ENCODE assay signal across 29 cellular contexts in the genomic region with DNA sequence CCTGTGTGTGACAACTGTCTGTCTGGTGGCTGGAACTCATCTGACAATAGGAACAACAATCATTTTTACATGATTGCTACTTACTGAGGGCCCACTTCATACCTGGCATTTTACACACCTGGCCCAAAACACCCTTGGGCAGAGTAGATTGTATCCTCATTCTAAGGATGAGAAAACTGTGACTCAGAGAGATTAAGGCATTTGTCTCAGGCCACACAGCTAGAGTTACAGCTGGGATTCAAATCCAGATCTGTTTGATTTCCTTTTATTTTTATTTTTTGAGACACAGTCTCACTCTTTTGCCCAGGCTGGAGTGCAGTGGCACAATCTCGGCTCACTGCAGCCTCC.
"Had no signal": no experiment of that assay in that cellular context is flagged by ENCODE, and none has a peak within 500 bp of the region (broad histone marks: within the 10 kb centered on the region; RNA-seq: fewer than 3 reads in every experiment).

No MANE protein-coding gene starts in this region.

- H3K4me3 Mint-ChIP-seq: naive thymus-derived CD4-positive, alpha-beta T cell; natural killer cell; nephron; neural progenitor cell; stimulated activated effector memory CD8-positive, alpha-beta T cell treated with anti-CD3 and anti-CD28 coated beads, Interleukin-12 subunit alpha, Interleukin-12 subunit beta, amount 100 ng/mL, for 72 hours; stimulated activated naive B cell treated with anti-CD40 and anti-IgM and Interleukin-4, amounts not matched to agents 10 μg/mL and 1 μg/mL and 100 μg/mL, for 72 hours; stimulated activated naive CD8-positive, alpha-beta T cell treated with anti-CD3 and anti-CD28 coated beads, Interleukin-15, Interleukin-2, amounts not matched to agents 100 ng/mL and 50 ng/mL, for 24 hours; type B pancreatic cell had no signal

- H3K9ac ChIP-seq: neural progenitor cell, parathyroid adenoma had no signal

- H3K36me3 ChIP-seq: neural progenitor cell, ovary, right lobe of liver, sigmoid colon, stomach, thoracic aorta, thyroid gland, tibial nerve, upper lobe of right lung, uterus had no signal

- H3K9me3 Mint-ChIP-seq: nephron; neural progenitor cell; stimulated activated effector memory CD8-positive, alpha-beta T cell treated with anti-CD3 and anti-CD28 coated beads, Interleukin-12 subunit alpha, Interleukin-12 subunit beta, amount 100 ng/mL, for 72 hours; stimulated activated naive B cell treated with anti-CD40 and anti-IgM and Interleukin-4, amounts not matched to agents 10 μg/mL and 1 μg/mL and 100 μg/mL, for 72 hours; stimulated activated naive CD8-positive, alpha-beta T cell treated with anti-CD3 and anti-CD28 coated beads, Interleukin-15, Interleukin-2, amounts not matched to agents 100 ng/mL and 50 ng/mL, for 24 hours had no signal

- H3K27me3 ChIP-seq: neural progenitor cell, ovary, right lobe of liver, sigmoid colon, stomach, thyroid gland, tibial nerve, upper lobe of right lung, uterus had no signal

- H3K27ac Mint-ChIP-seq: natural killer cell; nephron; neural progenitor cell; progenitor cell of endocrine pancreas; stimulated activated effector memory CD8-positive, alpha-beta T cell treated with anti-CD3 and anti-CD28 coated beads, Interleukin-12 subunit alpha, Interleukin-12 subunit beta, amount 100 ng/mL, for 72 hours; stimulated activated naive B cell treated with anti-CD40 and anti-IgM and Interleukin-4, amounts not matched to agents 10 μg/mL and 1 μg/mL and 100 μg/mL, for 72 hours; stimulated activated naive CD8-positive, alpha-beta T cell treated with anti-CD3 and anti-CD28 coated beads, Interleukin-15, Interleukin-2, amounts not matched to agents 100 ng/mL and 50 ng/mL, for 24 hours; type B pancreatic cell had no signal

- H3K27ac ChIP-seq: neural progenitor cell, ovary, parathyroid adenoma, psoas muscle, right lobe of liver, stomach, thoracic aorta, thyroid gland, tibial nerve, upper lobe of right lung, uterus had no signal

- ATAC-seq: naive thymus-derived CD4-positive, alpha-beta T cell; natural killer cell; psoas muscle; right cardiac atrium; right lobe of liver; stimulated activated effector memory CD8-positive, alpha-beta T cell treated with anti-CD3 and anti-CD28 coated beads, Interleukin-12 subunit alpha, Interleukin-12 subunit beta, amount 100 ng/mL, for 72 hours; stimulated activated naive B cell treated with anti-CD40 and anti-IgM and Interleukin-4, amounts not matched to agents 10 μg/mL and 1 μg/mL and 100 μg/mL, for 72 hours; upper lobe of right lung had no signal

- H3K79me2 ChIP-seq: parathyroid adenoma had no signal

- DNase-seq: naive thymus-derived CD4-positive, alpha-beta T cell; natural killer cell; occipital lobe; ovary; posterior cingulate gyrus; psoas muscle; right cardiac atrium; right lobe of liver; sigmoid colon; small intestine; stimulated activated CD4-positive, alpha-beta T cell treated with anti-CD3 and anti-CD28 coated beads, Interleukin-15, amount 100 ng/mL, for 24 hours; stimulated activated CD4-positive, alpha-beta T cell treated with anti-CD3 and anti-CD28 coated beads, Interleukin-2, amount 100 ng/mL, for 24 hours; stimulated activated CD4-positive, alpha-beta T cell treated with anti-CD3 and anti-CD28 coated beads, Interleukin-2, amount 100 ng/mL, for 48 hours; stimulated activated CD4-positive, alpha-beta T cell treated with anti-CD3 and anti-CD28 coated beads, Interleukin-4, amount 100 ng/mL, for 24 hours; stimulated activated naive B cell treated with anti-CD40 and anti-IgM and Interleukin-4, amounts not matched to agents 10 μg/mL and 1 μg/mL and 100 μg/mL, for 72 hours; stimulated activated naive CD4-positive, alpha-beta T cell treated with Interleukin-2 at 50 U/mL for 16 hours; stomach; thyroid gland; upper lobe of right lung; uterus had no signal

- H2AFZ ChIP-seq: neural progenitor cell, parathyroid adenoma had no signal

- H3K4me1 ChIP-seq: right lobe of liver, thyroid gland had no signal

- H3K4me2 ChIP-seq: neural progenitor cell had no signal

- H3K27me3 Mint-ChIP-seq: naive thymus-derived CD4-positive, alpha-beta T cell; progenitor cell of endocrine pancreas; stimulated activated naive B cell treated with anti-CD40 and anti-IgM and Interleukin-4, amounts not matched to agents 10 μg/mL and 1 μg/mL and 100 μg/mL, for 72 hours; stimulated activated naive CD8-positive, alpha-beta T cell treated with anti-CD3 and anti-CD28 coated beads, Interleukin-15, Interleukin-2, amounts not matched to agents 100 ng/mL and 50 ng/mL, for 24 hours; type B pancreatic cell had no signal

- H3K9me3 ChIP-seq: ovary, psoas muscle, right lobe of liver, sigmoid colon, stomach, thoracic aorta, thyroid gland, tibial nerve, upper lobe of right lung, uterus had no signal

- H3K4me3 ChIP-seq: neural progenitor cell, ovary, psoas muscle, right lobe of liver, sigmoid colon, stomach, thoracic aorta, thyroid gland, tibial nerve, upper lobe of right lung, uterus had no signal

- H3K36me3 Mint-ChIP-seq: stimulated activated effector memory CD8-positive, alpha-beta T cell treated with anti-CD3 and anti-CD28 coated beads, Interleukin-12 subunit alpha, Interleukin-12 subunit beta, amount 100 ng/mL, for 72 hours had no signal

- FAIRE-seq: small intestine had no signal
